Comparison of ENCODE assay signal across 1 cellular context in the genomic region with DNA sequence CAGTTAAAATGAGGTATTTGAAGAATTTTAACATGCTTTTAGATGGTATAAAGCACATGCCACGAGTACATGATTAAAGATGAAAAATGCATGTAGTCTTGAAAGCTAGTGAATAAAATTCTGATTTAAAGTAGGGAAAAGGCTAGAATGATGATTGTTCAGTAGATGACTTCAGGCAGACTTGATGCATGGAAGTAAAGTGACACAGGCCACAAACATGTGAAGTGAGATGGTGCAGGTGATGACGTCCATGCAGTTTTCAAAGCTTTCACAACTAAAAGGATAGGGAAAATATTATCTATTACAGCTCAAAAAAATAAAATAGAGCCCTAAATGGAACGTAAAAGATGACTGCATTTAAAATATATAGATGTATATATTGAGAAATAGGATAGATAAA.
TF ChIP-seq lines count a peak whose summit lies in the region.

No MANE protein-coding gene starts in this region.

TF ChIP-seq in SK-N-SH, 30 proteins besides CTCF, POLR2A, EP300 and RAD21 (continued from another document):
- no peak for TF ChIP-seq USF2 (IDR thresholded peaks at IDR 0.05; ENCODE audit: borderline replicate concordance, low read depth, low read length)
- TF ChIP-seq TEAD4 (IDR thresholded peaks at IDR 0.05; ENCODE audit: borderline replicate concordance, insufficient read depth) = no peak
- TF ChIP-seq RCOR1 (IDR thresholded peaks at IDR 0.05; ENCODE audit: low read length) = no peak
- no peak for TF ChIP-seq MEF2A (IDR thresholded peaks at IDR 0.05; ENCODE audit: borderline replicate concordance, low read depth)
- no peak for TF ChIP-seq MAX (IDR thresholded peaks at IDR 0.05; ENCODE audit: low read depth)
- TF ChIP-seq NRF1 (IDR thresholded peaks at IDR 0.05; ENCODE audit: low read depth, low read length) = no peak
- no peak for TF ChIP-seq IRF3 (IDR thresholded peaks at IDR 0.05; ENCODE audit: low read depth, low read length)
TF ChIP-seq in SK-N-SH: peak in this region for 0.
